In the genomic region with DNA sequence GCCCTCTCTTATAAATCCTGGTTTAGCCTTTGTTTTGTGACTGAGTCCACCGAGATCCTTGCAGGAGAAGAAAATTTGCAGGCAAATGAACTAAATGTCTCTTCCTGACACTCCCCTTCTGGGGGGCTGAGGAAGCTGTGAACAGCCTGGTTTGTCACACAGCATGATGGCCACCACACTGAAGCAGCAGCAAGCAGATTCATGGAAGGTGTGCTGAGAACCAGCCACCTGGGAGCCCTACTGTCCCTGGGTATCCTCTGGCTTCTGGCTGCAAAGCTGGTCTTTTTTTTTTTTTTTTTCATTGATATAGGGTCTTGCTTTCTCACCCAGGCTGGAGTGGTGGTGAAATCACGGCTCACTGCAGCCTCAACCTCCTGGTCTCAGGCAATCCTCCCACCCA, we compare ENCODE assay signal across 19 cellular contexts. TPM values are rescaled to one million over a fixed set of nuclear protein-coding genes. Genes with fewer than 3 reads are reported as not detected.
DNase-seq lines count a peak whose midpoint lies in the region; ATAC-seq and TF ChIP-seq lines count a peak whose summit lies in the region.
"Had no signal": no experiment of that assay in that cellular context is flagged by ENCODE, and none has a peak within 500 bp of the region (broad histone marks: within the 10 kb centered on the region; RNA-seq: fewer than 3 reads in every experiment).

No MANE protein-coding gene starts in this region.

- H3K79me2 ChIP-seq in DND-41 (ENCODE audit: insufficient read depth, low read length), result no peaks in the 10 kb centered on the region

- H3K4me3 ChIP-seq in DND-41 (ENCODE audit: low read depth in 1 of 2, low read length in 2 of 2) (no peak overlapping the region), WERI-Rb-1 (ENCODE audit: low read depth, low read length) (no peak overlapping the region), spleen (no peak overlapping the region)
- H3K4me3 ChIP-seq: GM23248 had no signal

- no peak overlapping the region for H2AFZ ChIP-seq in DND-41 (ENCODE audit: low read depth, low read length)
- H2AFZ ChIP-seq: GM23248 had no signal

- H3K9me3 ChIP-seq in DND-41 (ENCODE audit: insufficient read depth, low read length, severe bottlenecking), result peaks cover 6% of the 10 kb centered on the region
- H3K9me3 ChIP-seq in WERI-Rb-1 (ENCODE audit: severe bottlenecking), result no peaks in the 10 kb centered on the region
- H3K9me3 ChIP-seq in spleen, result no peaks in the 10 kb centered on the region

- peaks cover 13% of the 10 kb centered on the region for H3K4me1 Mint-ChIP-seq in activated CD4-positive, alpha-beta T cell treated with anti-CD3 and anti-CD28 coated beads for 36 hours
- H3K4me1 Mint-ChIP-seq in MCF 10A (ENCODE audit: insufficient read depth, unreplicated experiment), result no peaks in the 10 kb centered on the region

- TF ChIP-seq CTCF in DND-41 (IDR thresholded peaks at IDR 0.05; ENCODE audit: borderline replicate concordance, extremely low read depth, low read length, poor library complexity, severe bottlenecking), result no peak
- no peak for TF ChIP-seq CTCF in WERI-Rb-1 (IDR thresholded peaks at IDR 0.05; ENCODE audit: low read depth, low read length)
- no peak for TF ChIP-seq CTCF in spleen (IDR thresholded peaks at IDR 0.05 in 8 of 11, conservative IDR thresholded peaks at IDR 0.05 in 3 of 11)
- no peak for TF ChIP-seq CTCF in MCF 10A (IDR thresholded peaks at IDR 0.05; ENCODE audit: unreplicated experiment)

- intact Hi-C loops in activated CD4-positive, alpha-beta T cell treated with anti-CD3 and anti-CD28 coated beads for 36 hours (cut with DNase I, micrococcal nuclease), result no loop called here
- intact Hi-C loops in spleen (cut with DNase I; ENCODE audit: low total_unique reads) (no loop called here), MCF 10A (cut with micrococcal nuclease) (no loop called here)

- peaks cover 5% of the 10 kb centered on the region; the same call in 1 of the 2 replicates for H4K20me1 ChIP-seq in DND-41 (ENCODE audit: insufficient read depth, low read length)

- H3K27me3 Mint-ChIP-seq in activated CD4-positive, alpha-beta T cell treated with anti-CD3 and anti-CD28 coated beads for 36 hours, result no peaks in the 10 kb centered on the region
- peaks cover 13% of the 10 kb centered on the region for H3K27me3 Mint-ChIP-seq in MCF 10A (ENCODE audit: insufficient read depth, unreplicated experiment)
- H3K27me3 Mint-ChIP-seq: CD4-positive, alpha-beta memory T cell had no signal

- POLR2A ChIA-PET in activated CD4-positive, alpha-beta T cell treated with anti-CD3 and anti-CD28 coated beads for 36 hours (lab: Charles Lee), result no interaction called here
- POLR2A ChIA-PET in MCF 10A (lab: Yijun Ruan, JAX), result no interaction called here

- H3K36me3 Mint-ChIP-seq in activated CD4-positive, alpha-beta T cell treated with anti-CD3 and anti-CD28 coated beads for 36 hours (ENCODE audit: low read depth), result no peaks in the 10 kb centered on the region
- no peaks in the 10 kb centered on the region for H3K36me3 Mint-ChIP-seq in MCF 10A (ENCODE audit: insufficient read depth, unreplicated experiment)
- H3K36me3 Mint-ChIP-seq: CD4-positive, alpha-beta memory T cell had no signal

- no peaks in the 10 kb centered on the region for H3K36me3 ChIP-seq in DND-41 (ENCODE audit: insufficient read depth, low read length)
- peaks cover 28% of the 10 kb centered on the region for H3K36me3 ChIP-seq in WERI-Rb-1
- H3K36me3 ChIP-seq in spleen, result no peaks in the 10 kb centered on the region

- no peak for TF ChIP-seq POLR2A in spleen (IDR thresholded peaks at IDR 0.05)

- ATAC-seq in activated CD4-positive, alpha-beta T cell treated with anti-CD3 and anti-CD28 coated beads for 36 hours, result no peak
- peak; percentile 52 for ATAC-seq in DND-41 (ENCODE audit: insufficient read depth, low read depth)
- ATAC-seq: HCT116 had no signal

- H3K27ac ChIP-seq in DND-41 (ENCODE audit: low read length) (no peak overlapping the region), WERI-Rb-1 (peak overlapping the region; percentile 45), spleen (no peak overlapping the region)
- H3K27ac ChIP-seq: 22Rv1, GM23248 had no signal

- CTCF ChIA-PET in activated CD4-positive, alpha-beta T cell treated with anti-CD3 and anti-CD28 coated beads for 36 hours (lab: Charles Lee), result interaction anchor here (0.6 kb wide), 1 partner anchor 533 kb away, joined by 3 read pairs; no protein-coding TSS in a partner anchor
- CTCF ChIA-PET in MCF 10A (lab: Yijun Ruan, JAX), result no interaction called here

- BruUV-seq in MCF 10A (replicated peaks; lab: Mats Ljungman, UMichigan), result no TSS peak

- no peaks in the 10 kb centered on the region for H3K9me3 Mint-ChIP-seq in activated CD4-positive, alpha-beta T cell treated with anti-CD3 and anti-CD28 coated beads for 36 hours (ENCODE audit: low read depth)
- H3K9me3 Mint-ChIP-seq in MCF 10A (ENCODE audit: unreplicated experiment), result no peaks in the 10 kb centered on the region
- H3K9me3 Mint-ChIP-seq: CD4-positive, alpha-beta memory T cell had no signal

- H3K27ac Mint-ChIP-seq in activated CD4-positive, alpha-beta T cell treated with anti-CD3 and anti-CD28 coated beads for 36 hours, result peak overlapping the region; percentile 19
- H3K27ac Mint-ChIP-seq in MCF 10A (ENCODE audit: low read depth, unreplicated experiment), result no peak overlapping the region

- peak overlapping the region; percentile 23; the same call in 1 of the 2 replicates for H3K4me2 ChIP-seq in DND-41 (ENCODE audit: insufficient read depth, low read length)

- H3K4me1 ChIP-seq in DND-41 (ENCODE audit: insufficient read depth, low read length) (peaks cover 12% of the 10 kb centered on the region), spleen (peaks cover 0 to 17% (median 2%) of the 10 kb centered on the region in 6 donors)

- no peak for DNase-seq in activated CD4-positive, alpha-beta T cell treated with anti-CD3 and anti-CD28 coated beads for 36 hours
- DNase-seq in activated CD4-positive, alpha-beta T cell treated with anti-CD3 and anti-CD28 coated beads for 4 hours, result no peak
- no peak for DNase-seq in DND-41
- no peak for DNase-seq in WERI-Rb-1
- peak; percentile 16 for DNase-seq in spleen
- no peak for DNase-seq in amniotic stem cell (lab: John Stamatoyannopoulos, UW)
- DNase-seq in MCF 10A (ENCODE audit: unreplicated experiment), result no peak
- no peak for DNase-seq in NCI-H526 (lab: John Stamatoyannopoulos, UW)
- DNase-seq: AML-193; C1 segment of cervical spinal cord; CD4-positive, alpha-beta memory T cell; DMS79; EL; GDM1; GM23248; IMR-90; KBM-7 had no signal

- H3K9ac ChIP-seq in DND-41 (ENCODE audit: low read depth, low read length), result no peak overlapping the region
- H3K9ac ChIP-seq: GM23248 had no signal

- 83 to 98% (median 89%) methylated on average over 2 of the region's 2 CpGs for WGBS in spleen, 5 donors

- no peak overlapping the region for H3K4me3 Mint-ChIP-seq in activated CD4-positive, alpha-beta T cell treated with anti-CD3 and anti-CD28 coated beads for 36 hours
- no peak overlapping the region for H3K4me3 Mint-ChIP-seq in MCF 10A (ENCODE audit: unreplicated experiment)

- H3K27me3 ChIP-seq in DND-41 (ENCODE audit: insufficient read depth, low read length, poor library complexity) (no peaks in the 10 kb centered on the region), WERI-Rb-1 (ENCODE audit: insufficient read depth, low read depth, severe bottlenecking) (no peaks in the 10 kb centered on the region), spleen (replicated peaks in 1 of 7) (peaks cover 0 to 8% (median 0%) of the 10 kb centered on the region in 7 donors)

RNA-seq across cellular contexts. Expression of a gene that starts 11.2 kb away (rescaled TPM):
- total RNA-seq in activated CD4-positive, alpha-beta T cell treated with anti-CD3 and anti-CD28 coated beads for 36 hours, result 10 to 100 TPM; 62.4 to 76.0 TPM
- 10 to 100 TPM; 23.2 to 32.6 (median 26.0) TPM for total RNA-seq in spleen
- polyA plus RNA-seq in spleen, result 10 to 100 TPM; 25.5 to 47.8 (median 47.1) TPM
- total RNA-seq in MCF 10A (2022), result 38.1 and 53.3 TPM in 2 replicates

RNA-seq across cellular contexts. Expression of a gene that starts 11.4 kb away (rescaled TPM):
- total RNA-seq in activated CD4-positive, alpha-beta T cell treated with anti-CD3 and anti-CD28 coated beads for 36 hours, result 10 to 100 TPM; 36.7 to 39.4 TPM
- total RNA-seq in spleen (10 to 100 TPM; 12.5 to 37.4 (median 24.6) TPM), MCF 10A (2022) (9.3 and 23.6 TPM in 2 replicates)
- polyA plus RNA-seq in spleen, result 10 to 100 TPM; 25.6 to 70.3 (median 50.7) TPM

RNA-seq across cellular contexts. Expression of a gene that starts 30.0 kb away (rescaled TPM):
- under 1 TPM; 0.34 to 0.54 TPM for total RNA-seq in activated CD4-positive, alpha-beta T cell treated with anti-CD3 and anti-CD28 coated beads for 36 hours
- total RNA-seq in spleen (1 to 10 TPM in 1 of 7 donors, under 1 TPM in 3, not detected in 3; 0.34 to 1.1 (median 0.57) TPM), MCF 10A (2022) (0.39 TPM in 1 of 2 replicates, not detected in the other)
- 1 to 10 TPM in 1 of 3 donors, under 1 TPM in 2; 0.77 to 2.9 (median 0.86) TPM for polyA plus RNA-seq in spleen
- total RNA-seq: GM23248, IMR-90 had no signal
- polyA plus RNA-seq: CD4-positive, alpha-beta memory T cell; GM23248 had no signal

RNA-seq across cellular contexts. Expression of a gene that starts 33.6 kb away (rescaled TPM):
- not detected for total RNA-seq in activated CD4-positive, alpha-beta T cell treated with anti-CD3 and anti-CD28 coated beads for 36 hours
- total RNA-seq in spleen (1 to 10 TPM; 3.6 to 7.7 (median 5.0) TPM), MCF 10A (2022) (5.2 and 5.8 TPM in 2 replicates)
- 1 to 10 TPM in 2 of 3 donors, under 1 TPM in 1; 0.91 to 2.6 (median 2.2) TPM for polyA plus RNA-seq in spleen
- total RNA-seq: CD4-positive, alpha-beta memory T cell had no signal
- polyA plus RNA-seq: CD4-positive, alpha-beta memory T cell had no signal

RNA-seq across cellular contexts. Expression of a gene that starts 42.2 kb away (rescaled TPM):
- 10 to 100 TPM; 49.4 to 52.5 TPM for total RNA-seq in activated CD4-positive, alpha-beta T cell treated with anti-CD3 and anti-CD28 coated beads for 36 hours
- total RNA-seq in spleen, result 10 to 100 TPM; 18.1 to 29.0 (median 21.1) TPM
- 10 to 100 TPM; 22.8 to 33.5 (median 23.5) TPM for polyA plus RNA-seq in spleen
- total RNA-seq in MCF 10A (2022), result 45.1 and 45.4 TPM in 2 replicates
